23 cellular contexts compared by ENCODE assay signal in the genomic region with DNA sequence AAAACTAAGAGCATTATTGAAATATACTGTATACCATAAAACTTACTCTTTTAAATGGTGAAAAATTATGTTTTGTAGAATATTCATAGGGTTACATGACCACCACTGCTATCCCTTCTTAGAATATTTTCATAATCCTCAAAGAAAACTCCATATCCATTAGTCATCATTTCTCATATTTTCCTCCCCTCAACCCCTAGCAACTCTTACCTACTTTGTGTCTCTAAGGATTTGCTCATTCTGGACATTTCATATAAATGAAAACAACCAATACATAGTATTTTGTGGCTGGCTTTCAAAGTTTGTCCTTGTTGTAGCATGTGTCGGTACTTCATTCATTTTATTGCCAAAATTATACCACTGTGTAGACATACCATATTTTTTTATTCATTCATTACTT.
"Had no signal": no experiment of that assay in that cellular context is flagged by ENCODE, and none has a peak within 500 bp of the region (broad histone marks: within the 10 kb centered on the region; RNA-seq: fewer than 3 reads in every experiment).

No MANE protein-coding gene starts in this region.

- H2AFZ ChIP-seq: neural progenitor cell had no signal

- H3K9me3 ChIP-seq: esophagus squamous epithelium, prostate gland, right atrium auricular region, sigmoid colon, tibial nerve, upper lobe of left lung had no signal

- H3K4me2 ChIP-seq: neural progenitor cell had no signal

- H3K36me3 ChIP-seq: esophagus squamous epithelium, neural progenitor cell, prostate gland, right atrium auricular region, sigmoid colon, spleen, thoracic aorta, tibial nerve, upper lobe of left lung had no signal

- H3K27ac ChIP-seq: esophagus squamous epithelium, neural progenitor cell, prostate gland, right atrium auricular region, sigmoid colon, skin epidermis, spleen, thoracic aorta, tibial nerve, upper lobe of left lung had no signal

- H3K9ac ChIP-seq: neural progenitor cell had no signal

- H3K4me1 ChIP-seq: esophagus squamous epithelium, neural progenitor cell, prostate gland, right atrium auricular region, sigmoid colon, spleen, tibial nerve, upper lobe of left lung had no signal

- DNase-seq: cortex of kidney; effector memory CD8-positive, alpha-beta T cell; erythroblast; esophagus squamous epithelium; hypothalamus; immature natural killer cell; mesenchymal stem cell; naive thymus-derived CD4-positive, alpha-beta T cell; sigmoid colon; spleen; stimulated activated CD4-positive, alpha-beta T cell treated with anti-CD3 and anti-CD28 coated beads, Interleukin-4, amount 100 ng/mL, for 4 hours; stimulated activated naive B cell treated with anti-CD40 and anti-IgM and Interleukin-4, amounts not matched to agents 10 μg/mL and 1 μg/mL and 100 μg/mL, for 72 hours; upper lobe of left lung had no signal

- ATAC-seq: effector memory CD8-positive, alpha-beta T cell; left lobe of liver; naive thymus-derived CD4-positive, alpha-beta T cell; stimulated activated naive B cell treated with anti-CD40 and anti-IgM and Interleukin-4, amounts not matched to agents 10 μg/mL and 1 μg/mL and 100 μg/mL, for 72 hours had no signal

- FAIRE-seq: endometrium, keratinocyte, urothelium cell line had no signal

- H3K27me3 ChIP-seq: esophagus squamous epithelium, neural progenitor cell, right atrium auricular region, sigmoid colon, spleen, tibial nerve, upper lobe of left lung had no signal

- H3K4me3 ChIP-seq: esophagus squamous epithelium, neural progenitor cell, prostate gland, right atrium auricular region, sigmoid colon, skin epidermis, spleen, thoracic aorta, tibial nerve, upper lobe of left lung had no signal
